ENCODE assay signal across 22 cellular contexts in genomic region chrX:133660356-133660755, GRCh38.
DNase-seq lines count a peak whose midpoint lies in the region; ATAC-seq and TF ChIP-seq lines count a peak whose summit lies in the region.
"Had no signal": no experiment of that assay in that cellular context is flagged by ENCODE, and none has a peak within 500 bp of the region (broad histone marks: within the 10 kb centered on the region; RNA-seq: fewer than 3 reads in every experiment).

No MANE protein-coding gene starts in this region.

- no peaks in the 10 kb centered on the region for H3F3A ChIP-seq in PC-9 (ENCODE audit: insufficient read depth, low read depth)

- no peaks in the 10 kb centered on the region for H3K79me2 ChIP-seq in PC-9 (ENCODE audit: low read depth)

- no TSS peak for BruUV-seq in PC-9 (replicated peaks; lab: Mats Ljungman, UMichigan)

- no peaks in the 10 kb centered on the region for H3K36me3 Mint-ChIP-seq in osteocyte (ENCODE audit: unreplicated experiment)
- H3K36me3 Mint-ChIP-seq in activated naive CD8-positive, alpha-beta T cell treated with anti-CD3 and anti-CD28 coated beads, Interleukin-2, amount 50 U/mL, for 24 hours (ENCODE audit: low read depth) = no peaks in the 10 kb centered on the region

- no peaks in the 10 kb centered on the region for H3K9me3 ChIP-seq in PC-9 (ENCODE audit: insufficient read depth, low read depth)
- H3K9me3 ChIP-seq: HAP-1, right lobe of liver, upper lobe of left lung had no signal

- H2AFZ ChIP-seq in PC-9 = no peak overlapping the region

- H3K4me3 ChIP-seq in PC-9 = no peak overlapping the region
- H3K4me3 ChIP-seq in epithelial cell of esophagus (ENCODE audit: low read length) = no peak overlapping the region
- H3K4me3 ChIP-seq: HAP-1, right lobe of liver, SK-N-MC, upper lobe of left lung had no signal

- intact Hi-C loops in PC-9 (cut with micrococcal nuclease; ENCODE audit: unreplicated experiment) = loop anchor here (10.0 kb wide), 2 partner anchors 246 to 1446 kb away; partner anchors contain the start of genes GPC4 and RAP2C

- POLR2A ChIA-PET in PC-9 (lab: Charles Lee; ENCODE audit: unreplicated experiment) = interaction anchor here (0.5 kb wide), 1 partner anchor 303 kb away, joined by 3 read pairs; no protein-coding TSS in a partner anchor

- no peaks in the 10 kb centered on the region for H3K27me3 Mint-ChIP-seq in osteocyte (ENCODE audit: unreplicated experiment)
- H3K27me3 Mint-ChIP-seq in activated naive CD8-positive, alpha-beta T cell treated with anti-CD3 and anti-CD28 coated beads, Interleukin-2, amount 50 U/mL, for 24 hours = no peaks in the 10 kb centered on the region

- H3K4me1 Mint-ChIP-seq in osteocyte (ENCODE audit: unreplicated experiment) = peaks cover 31% of the 10 kb centered on the region
- H3K4me1 Mint-ChIP-seq in activated naive CD8-positive, alpha-beta T cell treated with anti-CD3 and anti-CD28 coated beads, Interleukin-2, amount 50 U/mL, for 24 hours = no peaks in the 10 kb centered on the region

- H3K9me3 Mint-ChIP-seq in osteocyte (ENCODE audit: unreplicated experiment) = no peaks in the 10 kb centered on the region
- no peaks in the 10 kb centered on the region for H3K9me3 Mint-ChIP-seq in activated naive CD8-positive, alpha-beta T cell treated with anti-CD3 and anti-CD28 coated beads, Interleukin-2, amount 50 U/mL, for 24 hours
- H3K9me3 Mint-ChIP-seq: activated T-helper 2 cell treated with anti-CD3 and anti-CD28 coated beads, Interferon-gamma antibody, Interleukin-2, Interleukin-4, amounts not matched to agents 10 μg/mL and 5 μg/mL and 100 μg/mL, durations not matched to agents 14 hours and 24 hours and 36 hours had no signal

- peak; percentile 56 for DNase-seq in Daoy (ENCODE audit: low read depth)
- DNase-seq in PC-9 = peak; percentile 29 to 80
- DNase-seq in epithelial cell of esophagus (ENCODE audit: low read depth) = peak; percentile 58
- no peak for DNase-seq in osteocyte (ENCODE audit: extremely low spot score, unreplicated experiment)
- DNase-seq in OCI-M2 (lab: John Stamatoyannopoulos, UW; ENCODE audit: unreplicated experiment) = no peak
- no peak for DNase-seq in activated naive CD8-positive, alpha-beta T cell treated with anti-CD3 and anti-CD28 coated beads, Interleukin-2, amount 50 U/mL, for 24 hours
- no peak for DNase-seq in activated CD4-positive, CD25-positive, alpha-beta regulatory T cell (lab: John Stamatoyannopoulos, UW)
- DNase-seq: GDM1; Karpas-422; NCI-H1417 treated with DMSO at 0.1 percent for 48 hours; NCI-H2171; NCI-H69; occipital lobe; OCI-M1; right lobe of liver; stimulated activated naive CD8-positive, alpha-beta T cell treated with anti-CD3 and anti-CD28 coated beads, Interleukin-15, Interleukin-2, amounts not matched to agents 100 U/mL and 50 U/mL, for 24 hours; T-helper 9 cell; upper lobe of left lung had no signal

- CTCF ChIA-PET in PC-9 (lab: Charles Lee) = no interaction called here

- H3K4me2 ChIP-seq in PC-9 = peak overlapping the region; percentile 51

- H3K27ac ChIP-seq in PC-9 = peak overlapping the region; percentile 58
- H3K27ac ChIP-seq: right lobe of liver, SK-N-MC, upper lobe of left lung had no signal

- no peak overlapping the region for H3K4me3 Mint-ChIP-seq in osteocyte (ENCODE audit: unreplicated experiment)
- no peak overlapping the region for H3K4me3 Mint-ChIP-seq in activated naive CD8-positive, alpha-beta T cell treated with anti-CD3 and anti-CD28 coated beads, Interleukin-2, amount 50 U/mL, for 24 hours

- no peaks in the 10 kb centered on the region for H4K20me1 ChIP-seq in PC-9 (ENCODE audit: insufficient read depth)

- no peaks in the 10 kb centered on the region for H3K27me3 ChIP-seq in PC-9 (ENCODE audit: insufficient read depth, low read depth)
- H3K27me3 ChIP-seq: right lobe of liver, upper lobe of left lung had no signal

- TF ChIP-seq CTCF in PC-9 (conservative IDR thresholded peaks at IDR 0.05) (no peak), epithelial cell of esophagus (IDR thresholded peaks at IDR 0.05; ENCODE audit: insufficient read depth, low read depth, low read length, missing control alignments) (no peak), osteocyte (IDR thresholded peaks at IDR 0.05) (no peak)

- peaks cover 32% of the 10 kb centered on the region for H3K4me1 ChIP-seq in PC-9 (replicated peaks; ENCODE audit: insufficient read depth)
- H3K4me1 ChIP-seq: right lobe of liver, upper lobe of left lung had no signal

- peak overlapping the region; percentile 60 for H3K27ac Mint-ChIP-seq in osteocyte (ENCODE audit: unreplicated experiment)
- no peak overlapping the region for H3K27ac Mint-ChIP-seq in activated naive CD8-positive, alpha-beta T cell treated with anti-CD3 and anti-CD28 coated beads, Interleukin-2, amount 50 U/mL, for 24 hours
- H3K27ac Mint-ChIP-seq: activated T-helper 2 cell treated with anti-CD3 and anti-CD28 coated beads, Interferon-gamma antibody, Interleukin-2, Interleukin-4, amounts not matched to agents 10 μg/mL and 5 μg/mL and 100 μg/mL, durations not matched to agents 14 hours and 24 hours and 36 hours had no signal

- H3K9me2 ChIP-seq in PC-9 (ENCODE audit: insufficient read depth) = no peaks in the 10 kb centered on the region

- no peak for ATAC-seq in activated naive CD8-positive, alpha-beta T cell treated with anti-CD3 and anti-CD28 coated beads, Interleukin-2, amount 50 U/mL, for 24 hours
- ATAC-seq in HG03039 (IDR thresholded peaks at IDR 0.05; ENCODE audit: unreplicated experiment) = no peak
- ATAC-seq: right lobe of liver; stimulated activated naive CD8-positive, alpha-beta T cell treated with anti-CD3 and anti-CD28 coated beads, Interleukin-15, Interleukin-2, amounts not matched to agents 100 U/mL and 50 U/mL, for 24 hours had no signal

- H3K36me3 ChIP-seq in PC-9 (ENCODE audit: low read depth) = no peaks in the 10 kb centered on the region
- H3K36me3 ChIP-seq: right lobe of liver, upper lobe of left lung had no signal

Comparison
In these comparisons a context has a peak if more than half of its experiments do, and no peak if none do; other contexts are left out.
1. DNase-seq: peak in Daoy (single experiment), PC-9 (2 of 2) and epithelial cell of esophagus (single experiment); none in osteocyte (single experiment), OCI-M2 (single experiment), activated naive CD8-positive, alpha-beta T cell treated with anti-CD3 and anti-CD28 coated beads, Interleukin-2, amount 50 U/mL, for 24 hours (single experiment) and activated CD4-positive, CD25-positive, alpha-beta regulatory T cell (0 of 4).